6 cellular contexts compared by ENCODE assay signal in the genomic region with DNA sequence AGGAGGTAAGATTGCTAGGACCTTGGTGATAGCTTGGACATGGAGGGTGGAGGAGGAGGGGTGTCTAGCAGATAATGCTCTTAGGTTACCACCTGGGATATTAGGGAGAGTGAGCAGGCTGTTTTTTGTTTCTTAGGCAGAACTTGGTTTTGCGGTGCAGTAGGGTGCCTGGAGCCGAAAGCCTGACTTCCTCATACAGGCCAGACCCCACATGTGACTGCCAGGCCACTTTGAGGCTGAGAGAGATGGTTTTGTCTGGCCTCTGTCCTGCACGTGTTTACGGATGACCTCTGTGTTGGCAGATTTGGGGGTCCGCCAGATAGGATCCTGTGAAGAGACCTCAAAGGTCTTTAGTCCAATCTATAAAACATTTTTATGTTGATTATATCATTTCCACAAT. TPM values are rescaled to one million over a fixed set of nuclear protein-coding genes. Genes with fewer than 3 reads are reported as not detected.
"Had no signal": no experiment of that assay in that cellular context is flagged by ENCODE, and none has a peak within 500 bp of the region (broad histone marks: within the 10 kb centered on the region; RNA-seq: fewer than 3 reads in every experiment).

No MANE protein-coding gene starts in this region.

RNA-seq across cellular contexts. Expression of a gene that starts 47.3 kb away (rescaled TPM):
- total RNA-seq: cerebellum; gastroesophageal sphincter; kidney epithelial cell; mammary epithelial cell; natural killer cell treated with Interleukin-12 subunit alpha and Interleukin-12 subunit beta and Interleukin-15 and Interleukin-18, amount 100 ng/mL, for 72 hours; vagina had no signal
- polyA plus RNA-seq: mammary epithelial cell had no signal
